ENCODE assay signal across 7 cellular contexts in genomic region chr16:29604641-29605549, GRCh38. TPM values are rescaled to one million over a fixed set of nuclear protein-coding genes. Genes with fewer than 3 reads are reported as not detected.
DNase-seq lines count a peak whose midpoint lies in the region; ATAC-seq and TF ChIP-seq lines count a peak whose summit lies in the region.
"Not testable (repeated sequence)": the region's sequence is repeated elsewhere in the genome, so short reads cannot be mapped to it uniquely, and the experiment has no call there.

No MANE protein-coding gene starts in this region.

- peak overlapping the region; percentile 74 to 80 for H3K27ac Mint-ChIP-seq in T-cell
- peak overlapping the region; percentile 78 to 90 for H3K27ac Mint-ChIP-seq in activated naive CD4-positive, alpha-beta T cell treated with anti-CD3 and anti-CD28 coated beads, Interleukin-2, amount 50 U/mL, for 72 hours

- H3K4me1 ChIP-seq in Karpas-422 (ENCODE audit: low read length) (peaks cover 64% of the 10 kb centered on the region), psoas muscle (peaks cover 33% of the 10 kb centered on the region)

- ATAC-seq in T-cell (replicated peaks in 1 of 4); activated naive CD4-positive, alpha-beta T cell treated with anti-CD3 and anti-CD28 coated beads, Interleukin-2, amount 50 U/mL, for 72 hours: not testable (repeated sequence)
- peak; percentile 67 to 76 (median 72) for ATAC-seq in psoas muscle

- not testable (repeated sequence) for H3K27me3 ChIP-seq in Karpas-422 (ENCODE audit: low read length); psoas muscle (ENCODE audit: insufficient read depth in 3 of 3, low read length in 2 of 3)

- H3K9me2 ChIP-seq in Karpas-422 (replicated peaks; ENCODE audit: insufficient read depth, low read length): not testable (repeated sequence)

- TF ChIP-seq POLR2A in erythroblast (IDR thresholded peaks at IDR 0.05; ENCODE audit: low read length): not testable (repeated sequence)

- not testable (repeated sequence) for H2AFZ ChIP-seq in Karpas-422 (ENCODE audit: low read length)

- not testable (repeated sequence) for H3K4me3 Mint-ChIP-seq in T-cell

- peaks cover 10% of the 10 kb centered on the region; the same call in 1 of the 2 replicates for H4K20me1 ChIP-seq in Karpas-422 (ENCODE audit: insufficient read depth, low read depth, low read length)

- H3K4me3 ChIP-seq in Karpas-422 (ENCODE audit: low read length): not testable (repeated sequence)
- peak overlapping the region; percentile 22 for H3K4me3 ChIP-seq in psoas muscle

- CTCF ChIA-PET in T-cell (lab: Charles Lee): not testable (repeated sequence)

- H3K27me3 Mint-ChIP-seq in T-cell: not testable (repeated sequence)

- intact Hi-C loops in psoas muscle (cut with DNase I): not testable (repeated sequence)

- H3K4me1 Mint-ChIP-seq in T-cell: peaks cover 30 to 64% (median 56%) of the 10 kb centered on the region in 3 donors

- 53 to 59% (median 58%) methylated on average over 19 to 21 of the region's 21 CpGs for WGBS in psoas muscle, 3 donors

- peaks cover 77% of the 10 kb centered on the region for H3K79me2 ChIP-seq in Karpas-422 (ENCODE audit: low read length)

- not testable (repeated sequence) for H3K9me3 ChIP-seq in Karpas-422 (ENCODE audit: low read length); psoas muscle

- DNase-seq in DMS 273 (lab: John Stamatoyannopoulos, UW; ENCODE audit: unreplicated experiment) (peak; percentile 80), Karpas-422 (peak; percentile 42), erythroblast (lab: John Stamatoyannopoulos, UW) (peak; percentile 84 to 91), iris pigment epithelial cell (ENCODE audit: low read depth) (peak; percentile 71), psoas muscle (peak; percentile 58 to 81)
- not testable (repeated sequence) for DNase-seq in T-cell; activated naive CD4-positive, alpha-beta T cell treated with anti-CD3 and anti-CD28 coated beads, Interleukin-2, amount 50 U/mL, for 72 hours (ENCODE audit: low spot score in 2 of 2)

- not testable (repeated sequence) for H3K4me2 ChIP-seq in Karpas-422 (ENCODE audit: low read depth, low read length, poor library complexity, severe bottlenecking)

- not testable (repeated sequence) for H3K9me3 Mint-ChIP-seq in T-cell; activated naive CD4-positive, alpha-beta T cell treated with anti-CD3 and anti-CD28 coated beads, Interleukin-2, amount 50 U/mL, for 72 hours

- POLR2A ChIA-PET in T-cell (lab: Charles Lee): not testable (repeated sequence)

- not testable (repeated sequence) for H3K36me3 ChIP-seq in Karpas-422 (ENCODE audit: insufficient read depth, low read length); psoas muscle (ENCODE audit: insufficient read depth in 1 of 2, low read depth in 1 of 2)

- H3K36me3 Mint-ChIP-seq in T-cell; activated naive CD4-positive, alpha-beta T cell treated with anti-CD3 and anti-CD28 coated beads, Interleukin-2, amount 50 U/mL, for 72 hours: not testable (repeated sequence)

- H3K27ac ChIP-seq in Karpas-422 (ENCODE audit: low read length): peak overlapping the region; percentile 45
- peak overlapping the region; percentile 85 for H3K27ac ChIP-seq in psoas muscle

- not testable (repeated sequence) for TF ChIP-seq CTCF in psoas muscle (IDR thresholded peaks at IDR 0.05)

- H3K9ac ChIP-seq in Karpas-422 (ENCODE audit: low read length): not testable (repeated sequence)

RNA-seq across cellular contexts. Expression of gene SPN, which starts 58.2 kb away (rescaled TPM):
- 0.63 and 1.0 TPM in 2 replicates for total RNA-seq in Karpas-422 (2014; rRNA removed; shearing (Covaris generic); ENCODE audit: low replicate concordance)
- total RNA-seq in T-cell (100 to 1,000 TPM; 124 to 172 (median 161) TPM), psoas muscle (1 to 10 TPM in 1 of 4 donors, under 1 TPM in 3; 0.54 to 1.5 (median 0.65) TPM)
- total RNA-seq in activated naive CD4-positive, alpha-beta T cell treated with anti-CD3 and anti-CD28 coated beads, Interleukin-2, amount 50 U/mL, for 72 hours: 100 to 1,000 TPM in 1 of 2 donors, 10 to 100 TPM in 1; 83.4 to 145 TPM
- polyA plus RNA-seq in psoas muscle: under 1 TPM; 0.13 to 0.25 (median 0.22) TPM

Comparison
In these comparisons a context has a peak if more than half of its experiments do, and no peak if none do; other contexts are left out.
1. RNA of gene SPN, which starts 58.2 kb away (total RNA-seq): 124 to 172 TPM in T-cell and 83.4 to 145 TPM in activated naive CD4-positive, alpha-beta T cell treated with anti-CD3 and anti-CD28 coated beads, Interleukin-2, amount 50 U/mL, for 72 hours; 0.54 to 1.5 TPM in psoas muscle and 0.63 to 1.0 TPM in Karpas-422; every median in the first group is over 10 times any median in the second.